Comparison of ENCODE assay signal across 8 cellular contexts in genomic region chr1:88731475-88731874, GRCh38. TPM values are rescaled to one million over a fixed set of nuclear protein-coding genes. Genes with fewer than 3 reads are reported as not detected.
DNase-seq lines count a peak whose midpoint lies in the region; ATAC-seq and TF ChIP-seq lines count a peak whose summit lies in the region.

No MANE protein-coding gene starts in this region.

- H3K4me3 ChIP-seq in AG04450 (ENCODE audit: low read depth, low read length): peak overlapping the region; percentile 34

- CTCF ChIA-PET in AG04450 (lab: Charles Lee): interaction anchor here (1.3 kb wide), 1 partner anchor 82 kb away, joined by 3 read pairs; no protein-coding TSS in a partner anchor

- peak; percentile 82 for DNase-seq in AG04450 (ENCODE audit: low read depth, low spot score)
- peak; percentile 76 for DNase-seq in NCI-H1105 treated with DMSO at 0.1 percent for 48 hours (lab: John Stamatoyannopoulos, UW)
- peak; percentile 79 for DNase-seq in cerebellar cortex (ENCODE audit: low spot score)
- peak; percentile 41 for DNase-seq in midbrain (lab: John Stamatoyannopoulos, UW)

- no peaks in the 10 kb centered on the region for H3K27me3 ChIP-seq in AG04450 (ENCODE audit: control insufficient read depth, insufficient read depth, low read length)

- POLR2A ChIA-PET in AG04450 (lab: Yijun Ruan, JAX): interaction anchor here (0.6 to 1.0 kb wide), 3 partner anchors 23 to 48 kb away, joined by 3 to 9 read pairs (median 5); partner anchors contain the start of gene PKN2

- no peak for TF ChIP-seq CTCF in AG04450 (IDR thresholded peaks at IDR 0.05; ENCODE audit: low read depth, low read length)

- peaks cover 3% of the 10 kb centered on the region; the same call in 1 of the 2 replicates for H3K9me3 ChIP-seq in AG04450 (ENCODE audit: control insufficient read depth, insufficient read depth, low read length)

- ATAC-seq in HG02852 (IDR thresholded peaks at IDR 0.05; ENCODE audit: unreplicated experiment) (no peak), HG03039 (IDR thresholded peaks at IDR 0.05; ENCODE audit: unreplicated experiment) (no peak), HG03520 (IDR thresholded peaks at IDR 0.05; ENCODE audit: unreplicated experiment) (no peak), HG03108 (IDR thresholded peaks at IDR 0.05; ENCODE audit: unreplicated experiment) (no peak)

- H3K27ac ChIP-seq in AG04450 (ENCODE audit: low read depth, low read length): no peak overlapping the region

RNA-seq across cellular contexts. Expression of gene PKN2, which starts 47.4 kb away (rescaled TPM):
- 23.1 and 35.9 TPM in 2 replicates for polyA plus RNA-seq in AG04450 (2011; rRNA removed)
- 22.3 and 40.0 TPM in 2 replicates for polyA minus RNA-seq in AG04450 (2011; rRNA and poly(A)+ RNA removed)
